Comparison of ENCODE assay signal across 27 cellular contexts in genomic region chr19:2118438-2118837, GRCh38.
"Had no signal": no experiment of that assay in that cellular context is flagged by ENCODE, and none has a peak within 500 bp of the region (broad histone marks: within the 10 kb centered on the region; RNA-seq: fewer than 3 reads in every experiment).

No MANE protein-coding gene starts in this region.

- H3K4me3 ChIP-seq: coronary artery, esophagus squamous epithelium, heart right ventricle, left lung, mucosa of descending colon, prostate gland, right atrium auricular region, skin epidermis, thoracic aorta, vagina had no signal

- H3K4me1 ChIP-seq: esophagus squamous epithelium, heart right ventricle, left lung, parathyroid adenoma, prostate gland, right atrium auricular region, vagina had no signal

- H3K27ac ChIP-seq: coronary artery, esophagus squamous epithelium, heart right ventricle, left lung, parathyroid adenoma, prostate gland, right atrium auricular region, skin epidermis, thoracic aorta, vagina had no signal

- H3K27me3 Mint-ChIP-seq: naive B cell; natural killer cell treated with Interleukin-12 subunit alpha and Interleukin-12 subunit beta and Interleukin-15 and Interleukin-18, amount 100 ng/mL, for 72 hours had no signal

- DNase-seq: dermis blood vessel endothelial cell; effector memory CD4-positive, alpha-beta T cell; erythroblast; esophagus squamous epithelium; foreskin melanocyte; glutamatergic neuron; hippocampal formation; left cardiac atrium; left lung; mesenchymal stem cell; naive B cell; stimulated activated CD4-positive, alpha-beta T cell treated with anti-CD3 and anti-CD28 coated beads, Interleukin-15, amount 100 ng/mL, for 24 hours; stimulated activated CD4-positive, alpha-beta T cell treated with anti-CD3 and anti-CD28 coated beads, Interleukin-2, amount 100 ng/mL, for 48 hours; stimulated activated naive CD4-positive, alpha-beta T cell treated with Interleukin-2 at 50 U/mL for 16 hours; trophoblast cell had no signal

- H3K27ac Mint-ChIP-seq: mesothelial cell of epicardium had no signal

- H3K4me3 Mint-ChIP-seq: mesothelial cell of epicardium; naive B cell; natural killer cell treated with Interleukin-12 subunit alpha and Interleukin-12 subunit beta and Interleukin-15 and Interleukin-18, amount 100 ng/mL, for 72 hours; neural crest cell had no signal

- H3K27me3 ChIP-seq: esophagus squamous epithelium, heart right ventricle, left lung, right atrium auricular region, vagina had no signal

- H2AFZ ChIP-seq: parathyroid adenoma had no signal

- ATAC-seq: heart right ventricle; left cardiac atrium; left lung; mucosa of descending colon; natural killer cell treated with Interleukin-12 subunit alpha and Interleukin-12 subunit beta and Interleukin-15 and Interleukin-18, amount 100 ng/mL, for 72 hours had no signal

- H3K9me3 ChIP-seq: esophagus squamous epithelium, heart right ventricle, left lung, mucosa of descending colon, prostate gland, right atrium auricular region, thoracic aorta, vagina had no signal

- H3K9ac ChIP-seq: parathyroid adenoma had no signal

- H3K9me3 Mint-ChIP-seq: mesothelial cell of epicardium; naive B cell; natural killer cell treated with Interleukin-12 subunit alpha and Interleukin-12 subunit beta and Interleukin-15 and Interleukin-18, amount 100 ng/mL, for 72 hours; neural crest cell had no signal

- H3K4me1 Mint-ChIP-seq: mesothelial cell of epicardium, neural crest cell had no signal
